ENCODE assay signal across 8 cellular contexts in genomic region chr7:1086588-1087461, GRCh38. TPM values are rescaled to one million over a fixed set of nuclear protein-coding genes. Genes with fewer than 3 reads are reported as not detected.
DNase-seq lines count a peak whose midpoint lies in the region; ATAC-seq and TF ChIP-seq lines count a peak whose summit lies in the region.

No MANE protein-coding gene starts in this region.

- peak overlapping the region; percentile 46 for H3K4me2 ChIP-seq in PC-9

- CTCF ChIA-PET in PC-9 (lab: Charles Lee) = interaction anchor here (0.5 to 0.9 kb wide), 14 partner anchors 11 to 1435 kb away, joined by 3 to 16 read pairs (median 7); no protein-coding TSS in a partner anchor

- 7 to 12% (median 8%) methylated on average over 29 to 45 of the region's 45 CpGs for WGBS in stomach, 5 donors

- H3K36me3 ChIP-seq in PC-9 (ENCODE audit: low read depth) (no peaks in the 10 kb centered on the region), stomach (peaks cover 0 to 10% (median 5%) of the 10 kb centered on the region in 4 donors)

- H3K9me3 Mint-ChIP-seq in nephron = no peaks in the 10 kb centered on the region

- H3K27ac Mint-ChIP-seq in nephron = peak overlapping the region; percentile 54 to 93 (median 84)

- H3K4me1 ChIP-seq in PC-9 (replicated peaks; ENCODE audit: insufficient read depth) (0 out of 2 replicates have a peak, but pooled peaks cover 4% of the 10 kb centered on the region), stomach (peaks cover 36 to 99% (median 75%) of the 10 kb centered on the region in 4 donors)

- POLR2A ChIA-PET in PC-9 (lab: Charles Lee; ENCODE audit: unreplicated experiment) = no interaction called here

- H3K4me3 Mint-ChIP-seq in nephron = peak overlapping the region; percentile 85 to 90 (median 88)

- peaks cover 45% of the 10 kb centered on the region for H3K4me1 Mint-ChIP-seq in nephron

- peaks cover 7% of the 10 kb centered on the region; the same call in 1 of the 2 replicates for H3F3A ChIP-seq in PC-9 (ENCODE audit: insufficient read depth, low read depth)

- H3K4me3 ChIP-seq in PC-9 (no peak overlapping the region), fibroblast of pulmonary artery (replicated peaks; ENCODE audit: low read depth, low read length) (peak overlapping the region; percentile 54), stomach (peak overlapping the region; percentile 40 to 53 (median 48))

- TF ChIP-seq EP300 in stomach (IDR thresholded peaks at IDR 0.05) = no peak

- H2AFZ ChIP-seq in PC-9 = no peak overlapping the region

- H3K9me3 ChIP-seq in PC-9 (ENCODE audit: insufficient read depth, low read depth) = no peaks in the 10 kb centered on the region
- H3K9me3 ChIP-seq in stomach = no peaks in the 10 kb centered on the region

- H3K79me2 ChIP-seq in PC-9 (ENCODE audit: low read depth) = 0 out of 2 replicates have a peak, but pooled peaks cover 11% of the 10 kb centered on the region

- intact Hi-C loops in PC-9 (cut with micrococcal nuclease; ENCODE audit: unreplicated experiment) = loop anchor here (1.0 to 5.0 kb wide), 3 partner anchors 50 to 89 kb away; a partner anchor contains a TSS
- intact Hi-C loops in stomach (cut with DNase I; ENCODE audit: low total_unique reads) = no loop called here

- no peak for DNase-seq in AG09319 (ENCODE audit: extremely low read depth, low read depth)
- peak in 1 of 2 experiments; percentile 70 for DNase-seq in PC-9
- DNase-seq in activated T-helper 1 cell treated with anti-CD3 and anti-CD28 coated beads, Interleukin-2, amount 50 U/mL, for 16 hours (ENCODE audit: low read depth in 1 of 2, low spot score in 1 of 2) = peak; percentile 58 to 61
- peak; percentile 64 for DNase-seq in fibroblast of pulmonary artery (ENCODE audit: low read depth)
- peak; percentile 81 for DNase-seq in stomach

- H3K27me3 ChIP-seq in PC-9 (ENCODE audit: insufficient read depth, low read depth) = no peaks in the 10 kb centered on the region
- no peaks in the 10 kb centered on the region for H3K27me3 ChIP-seq in stomach

- peaks cover 57% of the 10 kb centered on the region for H4K20me1 ChIP-seq in PC-9 (ENCODE audit: insufficient read depth)

- H3K27ac ChIP-seq in PC-9 (no peak overlapping the region), stomach (peak overlapping the region; percentile 75 to 84 (median 79))

- peak; percentile 79 for TF ChIP-seq CTCF in AG09319 (IDR thresholded peaks at IDR 0.05; ENCODE audit: low read depth, low read length)
- TF ChIP-seq CTCF in PC-9 (conservative IDR thresholded peaks at IDR 0.05) = peak; percentile 97
- TF ChIP-seq CTCF in fibroblast of pulmonary artery (IDR thresholded peaks at IDR 0.05; ENCODE audit: low read length, missing control alignments) = peak; percentile 62
- peak; percentile 95 to 97 (median 96) for TF ChIP-seq CTCF in nephron (IDR thresholded peaks at IDR 0.05; ENCODE audit: unreplicated experiment in 3 of 3)
- peak in 5 of 7 experiments; percentile 63 to 98 (median 82) for TF ChIP-seq CTCF in stomach (IDR thresholded peaks at IDR 0.05)

- H3K9me2 ChIP-seq in PC-9 (ENCODE audit: insufficient read depth) = no peaks in the 10 kb centered on the region

- H3K36me3 Mint-ChIP-seq in nephron (ENCODE audit: low read depth) = peaks cover 2% of the 10 kb centered on the region

- BruUV-seq in PC-9 (replicated peaks; lab: Mats Ljungman, UMichigan) = no TSS peak

- ATAC-seq in GM18907 (IDR thresholded peaks at IDR 0.05; ENCODE audit: unreplicated experiment) (peak; percentile 74), HG03135 (IDR thresholded peaks at IDR 0.05; ENCODE audit: unreplicated experiment) (peak; percentile 74)

- H3K27me3 Mint-ChIP-seq in nephron (ENCODE audit: low read depth) = peaks cover 17% of the 10 kb centered on the region

- TF ChIP-seq POLR2A in stomach (IDR thresholded peaks at IDR 0.05) = no peak

RNA-seq across cellular contexts. Expression of gene GPER1, which starts 1.1 kb away (rescaled TPM):
- total RNA-seq in PC-9 (2021) = 0.37 and 0.85 TPM in 2 replicates
- total RNA-seq in stomach = 10 to 100 TPM in 2 of 5 donors, 1 to 10 TPM in 1, under 1 TPM in 1, not detected in 1; 0.58 to 18.3 (median 9.7) TPM
- 10 to 100 TPM; 21.9 to 31.2 (median 26.0) TPM for polyA plus RNA-seq in stomach

RNA-seq across cellular contexts. Expression of gene GPR146, which starts 42.5 kb away (rescaled TPM):
- 3.4 and 4.3 TPM in 2 replicates for total RNA-seq in PC-9 (2021)
- total RNA-seq in stomach = 10 to 100 TPM in 1 of 5 donors, 1 to 10 TPM in 4; 2.0 to 13.6 (median 4.4) TPM
- 10 to 100 TPM in 2 of 3 donors, 1 to 10 TPM in 1; 6.4 to 14.6 (median 10.8) TPM for polyA plus RNA-seq in stomach
